In the genomic region with DNA sequence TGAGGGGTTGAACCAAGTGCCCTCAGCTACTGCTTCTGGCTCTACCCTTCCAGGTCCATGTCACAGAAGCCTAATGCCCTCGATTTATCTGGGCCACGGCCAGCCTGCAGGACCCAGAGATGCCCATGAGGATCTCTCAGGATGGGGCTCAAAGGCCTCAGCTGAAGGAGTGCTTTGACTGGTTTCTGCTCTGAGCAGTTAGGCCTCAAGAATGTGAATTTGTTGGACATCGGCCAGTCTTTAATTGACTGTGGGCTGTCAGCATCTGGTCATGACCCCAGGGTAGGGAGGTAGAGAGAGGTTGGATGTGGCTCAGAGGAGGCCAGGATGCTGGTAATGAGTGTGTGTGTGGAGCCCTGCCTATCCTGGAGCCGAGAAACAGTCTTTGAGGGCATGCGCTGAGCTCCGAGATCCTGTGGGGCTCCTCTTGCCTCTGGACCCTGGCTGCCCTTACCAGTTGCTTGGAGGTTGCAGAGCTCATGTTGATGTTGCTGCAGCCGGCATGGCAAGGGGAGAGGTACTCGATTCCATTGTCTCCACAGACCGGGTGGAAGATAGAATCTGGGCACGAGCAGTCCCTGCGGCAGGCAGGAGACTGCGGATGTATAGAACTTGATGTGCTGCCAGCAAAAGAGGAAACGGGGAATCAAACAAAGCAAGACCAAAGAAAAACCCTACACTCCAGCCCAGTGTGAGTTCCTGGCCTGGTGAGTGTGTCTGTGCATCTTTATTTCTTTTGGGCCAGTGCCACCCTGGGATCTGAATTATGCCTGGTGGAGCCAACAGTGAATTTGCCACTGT, we compare ENCODE assay signal across 10 cellular contexts. TPM values are rescaled to one million over a fixed set of nuclear protein-coding genes. Genes with fewer than 3 reads are reported as not detected.
A peak's percentile ranks its signal among the peaks of the same experiment; 100 is the strongest.
DNase-seq lines count a peak whose midpoint lies in the region; ATAC-seq and TF ChIP-seq lines count a peak whose summit lies in the region.
"Had no signal": no experiment of that assay in that cellular context is flagged by ENCODE, and none has a peak within 500 bp of the region (broad histone marks: within the 10 kb centered on the region; RNA-seq: fewer than 3 reads in every experiment).

No MANE protein-coding gene starts in this region.

- no peak overlapping the region for H3K9ac ChIP-seq in endodermal cell (ENCODE audit: extremely low read depth, low read length, poor library complexity, severe bottlenecking)

- H3K27ac Mint-ChIP-seq in Calu3 (ENCODE audit: unreplicated experiment) (no peak overlapping the region), endodermal cell (no peak overlapping the region), nephron progenitor cell (peak overlapping the region; percentile 84)

- peak; percentile 88 for DNase-seq in Calu3
- peak; percentile 55 for DNase-seq in NCI-H446 treated with DMSO at 0.1 percent for 48 hours (lab: John Stamatoyannopoulos, UW)
- peak; percentile 37 for DNase-seq in endodermal cell
- no peak for DNase-seq in nephron progenitor cell
- DNase-seq in stimulated activated CD4-positive, alpha-beta T cell treated with anti-CD3 and anti-CD28 coated beads, Interleukin-1b, Interleukin-23, amount 100 ng/mL, for 48 hours, result no peak
- no peak for DNase-seq in NCI-H146 treated with DMSO at 0.1 percent for 48 hours (lab: John Stamatoyannopoulos, UW; ENCODE audit: unreplicated experiment)
- no peak for DNase-seq in activated CD4-positive, CD25-positive, alpha-beta regulatory T cell (lab: John Stamatoyannopoulos, UW)
- DNase-seq: NCI-H187 treated with DMSO at 0.1 percent for 48 hours; stimulated activated CD4-positive, alpha-beta T cell treated with anti-CD3 and anti-CD28 coated beads, Interleukin-4, amount 100 ng/mL, for 4 hours had no signal

- H3K36me3 Mint-ChIP-seq in Calu3 (ENCODE audit: insufficient read depth, unreplicated experiment) (no peaks in the 10 kb centered on the region), endodermal cell (ENCODE audit: low read depth) (peaks cover 71% of the 10 kb centered on the region), nephron progenitor cell (ENCODE audit: low read depth) (peaks cover 21% of the 10 kb centered on the region)

- H3K27me3 ChIP-seq in endodermal cell (ENCODE audit: control insufficient read depth, insufficient read depth, low read length, poor library complexity, severe bottlenecking), result no peaks in the 10 kb centered on the region

- H3K36me3 ChIP-seq in endodermal cell (ENCODE audit: control insufficient read depth, insufficient read depth, low read length), result peaks cover 58% of the 10 kb centered on the region

- H3K9me3 Mint-ChIP-seq in Calu3 (ENCODE audit: low read depth, unreplicated experiment), result no peaks in the 10 kb centered on the region
- no peaks in the 10 kb centered on the region for H3K9me3 Mint-ChIP-seq in endodermal cell
- no peaks in the 10 kb centered on the region for H3K9me3 Mint-ChIP-seq in nephron progenitor cell

- H3K4me3 Mint-ChIP-seq in Calu3 (ENCODE audit: low read depth, unreplicated experiment) (no peak overlapping the region), endodermal cell (no peak overlapping the region), nephron progenitor cell (no peak overlapping the region)

- no peaks in the 10 kb centered on the region for H3K4me1 ChIP-seq in endodermal cell (ENCODE audit: control insufficient read depth, insufficient read depth, low read length)

- H3K4me1 Mint-ChIP-seq in Calu3 (ENCODE audit: low read depth, unreplicated experiment) (peaks cover 51% of the 10 kb centered on the region), endodermal cell (no peaks in the 10 kb centered on the region), nephron progenitor cell (peaks cover 60% of the 10 kb centered on the region)

- H3K4me3 ChIP-seq in endodermal cell (ENCODE audit: low read length), result no peak overlapping the region

- ATAC-seq in GM21423 (IDR thresholded peaks at IDR 0.05; ENCODE audit: unreplicated experiment), result no peak

- H3K9me3 ChIP-seq in endodermal cell (ENCODE audit: control insufficient read depth, low read length), result no peaks in the 10 kb centered on the region

- TF ChIP-seq CTCF in Calu3 (IDR thresholded peaks at IDR 0.05; ENCODE audit: unreplicated experiment), result no peak
- no peak for TF ChIP-seq CTCF in endodermal cell (conservative IDR thresholded peaks at IDR 0.05)
- no peak for TF ChIP-seq CTCF in nephron progenitor cell (IDR thresholded peaks at IDR 0.05)

- no TSS peak for BruUV-seq in Calu3 (replicated peaks; lab: Mats Ljungman, UMichigan)

- no peak overlapping the region for H3K27ac ChIP-seq in endodermal cell (ENCODE audit: low read depth, low read length)

- intact Hi-C loops in Calu3 (cut with micrococcal nuclease; ENCODE audit: unreplicated experiment), result loop anchor here (5.0 kb wide), 2 partner anchors 42 to 532 kb away; no protein-coding TSS in a partner anchor

- 93 to 95% methylated on average over 7 to 13 of the region's 13 CpGs for WGBS in endodermal cell (ENCODE audit: insufficient coverage in 1 of 2, insufficient read length in 1 of 2), 2 experiments

- H3K27me3 Mint-ChIP-seq in Calu3 (ENCODE audit: unreplicated experiment) (peaks cover 76% of the 10 kb centered on the region), endodermal cell (ENCODE audit: insufficient read depth) (no peaks in the 10 kb centered on the region), nephron progenitor cell (ENCODE audit: low read depth, poor library complexity) (peaks cover 4% of the 10 kb centered on the region)

- CTCF ChIA-PET in Calu3 (lab: Charles Lee), result interaction anchor here (0.5 to 2.1 kb wide), 3 partner anchors 15 to 259 kb away, joined by 3 to 6 read pairs (median 4); no protein-coding TSS in a partner anchor

RNA-seq across cellular contexts. Expression of gene RAB6B, which starts 49.2 kb away (rescaled TPM):
- total RNA-seq in Calu3 (2022) (0.85 and 4.7 TPM in 2 replicates), endodermal cell (1 to 10 TPM; 2.2 to 3.0 TPM)
- polyA plus RNA-seq in endodermal cell (2013, experiment 1 of 2), result 20.7 TPM
- polyA plus RNA-seq in endodermal cell (2013, experiment 2 of 2), result 16.9 TPM

Comparison
In these comparisons a context has a peak if more than half of its experiments do, and no peak if none do; other contexts are left out.
1. DNase-seq: peak in Calu3 (single experiment), NCI-H446 treated with DMSO at 0.1 percent for 48 hours (single experiment) and endodermal cell (single experiment); none in nephron progenitor cell (single experiment), stimulated activated CD4-positive, alpha-beta T cell treated with anti-CD3 and anti-CD28 coated beads, Interleukin-1b, Interleukin-23, amount 100 ng/mL, for 48 hours (single experiment), NCI-H146 treated with DMSO at 0.1 percent for 48 hours (single experiment) and activated CD4-positive, CD25-positive, alpha-beta regulatory T cell (0 of 4).